ENCODE assay signal across 23 cellular contexts in genomic region chr1:17663646-17664045, GRCh38.
"Had no signal": no experiment of that assay in that cellular context is flagged by ENCODE, and none has a peak within 500 bp of the region (broad histone marks: within the 10 kb centered on the region; RNA-seq: fewer than 3 reads in every experiment).

No MANE protein-coding gene starts in this region.

- H3K9me3 Mint-ChIP-seq: activated CD4-positive, alpha-beta memory T cell treated with anti-CD3 and anti-CD28 coated beads for 36 hours; activated CD4-positive, alpha-beta T cell treated with anti-CD3 and anti-CD28 coated beads, Interleukin-2, amount 10 ng/mL, durations not matched to agents 7 days and 5 days; activated naive CD4-positive, alpha-beta T cell treated with anti-CD3 and anti-CD28 coated beads, Interleukin-2, amount 50 U/mL, for 72 hours; activated naive CD8-positive, alpha-beta T cell treated with anti-CD3 and anti-CD28 coated beads, Interleukin-2, amount 50 U/mL, for 24 hours; activated T-cell treated with anti-CD3 and anti-CD28 coated beads, Interleukin-2, amount 50 U/mL, for 4 hours; central memory CD8-positive, alpha-beta T cell had no signal

- H3K4me3 Mint-ChIP-seq: activated CD4-positive, alpha-beta memory T cell treated with anti-CD3 and anti-CD28 coated beads for 36 hours; activated CD4-positive, alpha-beta T cell treated with anti-CD3 and anti-CD28 coated beads, Interleukin-2, amount 10 ng/mL, durations not matched to agents 7 days and 5 days; activated naive CD8-positive, alpha-beta T cell treated with anti-CD3 and anti-CD28 coated beads, Interleukin-2, amount 50 U/mL, for 24 hours; activated T-cell treated with anti-CD3 and anti-CD28 coated beads, Interleukin-2, amount 50 U/mL, for 4 hours; central memory CD8-positive, alpha-beta T cell had no signal

- H3K27me3 Mint-ChIP-seq: activated CD4-positive, alpha-beta memory T cell treated with anti-CD3 and anti-CD28 coated beads for 36 hours; activated CD4-positive, alpha-beta T cell treated with anti-CD3 and anti-CD28 coated beads, Interleukin-2, amount 10 ng/mL, durations not matched to agents 7 days and 5 days; activated naive CD8-positive, alpha-beta T cell treated with anti-CD3 and anti-CD28 coated beads, Interleukin-2, amount 50 U/mL, for 24 hours had no signal

- DNase-seq: activated CD4-positive, alpha-beta memory T cell treated with anti-CD3 and anti-CD28 coated beads for 36 hours; activated CD4-positive, alpha-beta T cell treated with anti-CD3 and anti-CD28 coated beads, Interleukin-2, amount 10 ng/mL, durations not matched to agents 7 days and 5 days; activated CD4-positive, CD25-positive, alpha-beta regulatory T cell; activated CD8-positive, alpha-beta memory T cell treated with anti-CD3 and anti-CD28 coated beads for 24 hours; activated effector memory CD4-positive, alpha-beta T cell treated with anti-CD3 and anti-CD28 coated beads, Interleukin-2, amount 50 U/mL, for 16 hours; activated naive CD4-positive, alpha-beta T cell treated with Interleukin-2 at 50 U/mL for 16 hours; activated naive CD8-positive, alpha-beta T cell treated with anti-CD3 and anti-CD28 coated beads, Interleukin-2, amount 50 U/mL, for 24 hours; activated T-cell treated with anti-CD3 and anti-CD28 coated beads, Interleukin-2, amount 50 U/mL, for 4 hours; amniotic stem cell; body of pancreas; NCI-H1048; NCI-H146; NCI-H187 treated with DMSO at 0.1 percent for 48 hours; NCI-H2081 treated with DMSO at 0.1 percent for 48 hours; NCI-H345; NCI-H510A; NCI-H69; PC-9; SIG-M5; T-helper 2 cell; T1000 had no signal

- H3K36me3 Mint-ChIP-seq: activated CD4-positive, alpha-beta memory T cell treated with anti-CD3 and anti-CD28 coated beads for 36 hours; activated naive CD4-positive, alpha-beta T cell treated with anti-CD3 and anti-CD28 coated beads, Interleukin-2, amount 50 U/mL, for 72 hours had no signal

- H3K27ac Mint-ChIP-seq: activated CD4-positive, alpha-beta memory T cell treated with anti-CD3 and anti-CD28 coated beads for 36 hours; activated CD4-positive, alpha-beta T cell treated with anti-CD3 and anti-CD28 coated beads, Interleukin-2, amount 10 ng/mL, durations not matched to agents 7 days and 5 days; activated naive CD4-positive, alpha-beta T cell treated with anti-CD3 and anti-CD28 coated beads, Interleukin-2, amount 50 U/mL, for 72 hours; activated naive CD8-positive, alpha-beta T cell treated with anti-CD3 and anti-CD28 coated beads, Interleukin-2, amount 50 U/mL, for 24 hours had no signal

- H3K4me1 Mint-ChIP-seq: activated CD4-positive, alpha-beta T cell treated with anti-CD3 and anti-CD28 coated beads, Interleukin-2, amount 10 ng/mL, durations not matched to agents 7 days and 5 days; activated naive CD8-positive, alpha-beta T cell treated with anti-CD3 and anti-CD28 coated beads, Interleukin-2, amount 50 U/mL, for 24 hours had no signal

- ATAC-seq: activated naive CD4-positive, alpha-beta T cell treated with anti-CD3 and anti-CD28 coated beads, Interleukin-2, amount 50 U/mL, for 72 hours; activated naive CD8-positive, alpha-beta T cell treated with anti-CD3 and anti-CD28 coated beads, Interleukin-2, amount 50 U/mL, for 24 hours; activated T-cell treated with anti-CD3 and anti-CD28 coated beads, Interleukin-2, amount 50 U/mL, for 4 hours; body of pancreas had no signal
